Comparison of ENCODE assay signal across 1 cellular context in the genomic region with DNA sequence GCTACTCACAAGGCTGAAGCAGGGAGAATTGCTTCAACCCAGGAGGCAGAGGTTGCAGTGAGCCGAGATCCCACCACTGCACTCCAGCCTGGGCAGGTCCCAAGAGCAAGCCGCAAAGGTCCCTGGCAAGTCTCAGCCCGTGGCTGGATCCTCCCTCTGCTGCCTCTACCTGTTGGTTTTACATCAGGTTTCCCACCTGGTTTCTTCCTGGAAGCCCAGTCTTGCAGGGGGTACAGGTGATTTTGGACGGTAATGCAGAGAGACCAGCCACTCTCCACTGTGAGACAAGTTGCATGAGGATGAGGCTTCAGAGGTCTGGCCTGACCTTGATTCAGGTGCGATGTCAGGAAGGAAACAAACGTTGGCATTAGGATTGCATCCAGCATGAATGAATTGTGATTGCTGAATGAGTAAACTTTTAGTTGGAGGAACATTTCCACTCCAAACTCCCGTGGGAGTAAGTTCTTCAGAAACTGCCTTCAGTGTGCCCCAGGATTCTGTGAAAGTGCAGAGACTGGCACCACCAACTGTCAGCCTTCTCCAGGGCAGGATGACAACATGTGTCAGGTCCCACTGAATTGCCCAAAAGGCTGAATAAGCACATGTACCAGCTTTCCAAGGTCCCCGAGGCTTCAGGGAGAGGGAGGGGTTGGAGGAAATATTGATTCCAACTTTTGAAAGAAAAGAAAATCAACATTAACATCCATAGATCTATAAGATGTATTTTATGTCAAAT.
TF ChIP-seq lines count a peak whose summit lies in the region.

No MANE protein-coding gene starts in this region.

TF ChIP-seq in IMR-90, 13 proteins besides CTCF, POLR2A, EP300 and RAD21 (continued from another document):
- TF ChIP-seq FOS (IDR thresholded peaks at IDR 0.05; ENCODE audit: low read depth, low read length) (no peak), MAZ (IDR thresholded peaks at IDR 0.05; ENCODE audit: borderline replicate concordance, low read depth, low read length) (no peak), NFE2L2 (IDR thresholded peaks at IDR 0.05; ENCODE audit: low read depth, low read length) (no peak), RFX5 (IDR thresholded peaks at IDR 0.05; ENCODE audit: low read depth, low read length) (no peak), MXI1 (IDR thresholded peaks at IDR 0.05; ENCODE audit: borderline replicate concordance, low read depth, low read length) (no peak), SMC3 (IDR thresholded peaks at IDR 0.05; ENCODE audit: low read depth, low read length) (no peak), BHLHE40 (IDR thresholded peaks at IDR 0.05; ENCODE audit: low read depth, low read length) (no peak)
- TF ChIP-seq, protein P1, sequence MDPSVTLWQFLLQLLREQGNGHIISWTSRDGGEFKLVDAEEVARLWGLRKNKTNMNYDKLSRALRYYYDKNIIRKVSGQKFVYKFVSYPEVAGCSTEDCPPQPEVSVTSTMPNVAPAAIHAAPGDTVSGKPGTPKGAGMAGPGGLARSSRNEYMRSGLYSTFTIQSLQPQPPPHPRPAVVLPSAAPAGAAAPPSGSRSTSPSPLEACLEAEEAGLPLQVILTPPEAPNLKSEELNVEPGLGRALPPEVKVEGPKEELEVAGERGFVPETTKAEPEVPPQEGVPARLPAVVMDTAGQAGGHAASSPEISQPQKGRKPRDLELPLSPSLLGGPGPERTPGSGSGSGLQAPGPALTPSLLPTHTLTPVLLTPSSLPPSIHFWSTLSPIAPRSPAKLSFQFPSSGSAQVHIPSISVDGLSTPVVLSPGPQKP (IDR thresholded peaks at IDR 0.05; ENCODE audit: borderline replicate concordance, low read depth, low read length), result no peak
